Comparison of ENCODE assay signal across 21 cellular contexts in genomic region chr9:20271107-20271506, GRCh38.
DNase-seq lines count a peak whose midpoint lies in the region; ATAC-seq and TF ChIP-seq lines count a peak whose summit lies in the region.
"Had no signal": no experiment of that assay in that cellular context is flagged by ENCODE, and none has a peak within 500 bp of the region (broad histone marks: within the 10 kb centered on the region; RNA-seq: fewer than 3 reads in every experiment).

No MANE protein-coding gene starts in this region.

- no peaks in the 10 kb centered on the region for H3K9me3 ChIP-seq in left ventricle myocardium inferior (replicated peaks)
- H3K9me3 ChIP-seq: esophagus squamous epithelium, transverse colon had no signal

- ATAC-seq in GM18861 (IDR thresholded peaks at IDR 0.05; ENCODE audit: unreplicated experiment) (peak; percentile 48), HG03159 (IDR thresholded peaks at IDR 0.05; ENCODE audit: unreplicated experiment) (no peak)
- ATAC-seq: stimulated activated effector memory CD8-positive, alpha-beta T cell treated with anti-CD3 and anti-CD28 coated beads, Interleukin-12 subunit alpha, Interleukin-12 subunit beta, amount 100 ng/mL, for 72 hours had no signal

- no peak overlapping the region for H3K27ac ChIP-seq in left ventricle myocardium inferior (replicated peaks)
- H3K27ac ChIP-seq: breast epithelium, esophagus squamous epithelium, KMS-11, transverse colon had no signal

- no peaks in the 10 kb centered on the region for H3K4me1 ChIP-seq in left ventricle myocardium inferior
- H3K4me1 ChIP-seq: breast epithelium, esophagus squamous epithelium, transverse colon had no signal

- intact Hi-C loops in left ventricle myocardium inferior (cut with micrococcal nuclease) = no loop called here

- no peaks in the 10 kb centered on the region for H3K36me3 ChIP-seq in left ventricle myocardium inferior
- H3K36me3 ChIP-seq: breast epithelium, esophagus squamous epithelium, transverse colon had no signal

- DNase-seq in Ammon's horn (ENCODE audit: low spot score) (peak; percentile 33), NCI-H2227 (lab: John Stamatoyannopoulos, UW; ENCODE audit: unreplicated experiment) (peak; percentile 10), glutamatergic neuron (no peak), 8988T (no peak), DMS 273 treated with DMSO at 0.1 percent for 48 hours (lab: John Stamatoyannopoulos, UW) (no peak), left ventricle myocardium inferior (no peak)
- DNase-seq: activated T-cell treated with anti-CD3 and anti-CD28 coated beads for 4 hours, esophagus squamous epithelium, kidney glomerular epithelial cell, NCI-H1105, SIG-M5, small intestine, T1000, transverse colon had no signal

- no peak overlapping the region for H3K4me3 Mint-ChIP-seq in glutamatergic neuron (ENCODE audit: unreplicated experiment)
- H3K4me3 Mint-ChIP-seq: activated naive CD8-positive, alpha-beta T cell; B cell; stimulated activated effector memory CD8-positive, alpha-beta T cell treated with anti-CD3 and anti-CD28 coated beads, Interleukin-12 subunit alpha, Interleukin-12 subunit beta, amount 100 ng/mL, for 72 hours had no signal

- no peaks in the 10 kb centered on the region for H3K27me3 ChIP-seq in left ventricle myocardium inferior (ENCODE audit: low read depth)
- H3K27me3 ChIP-seq: breast epithelium, esophagus squamous epithelium, transverse colon had no signal

- no peak overlapping the region for H3K4me3 ChIP-seq in left ventricle myocardium inferior
- H3K4me3 ChIP-seq: breast epithelium, esophagus squamous epithelium, transverse colon had no signal

- H3K27me3 Mint-ChIP-seq in glutamatergic neuron (ENCODE audit: unreplicated experiment) = no peaks in the 10 kb centered on the region
- H3K27me3 Mint-ChIP-seq: activated naive CD8-positive, alpha-beta T cell had no signal

- H3K9me3 Mint-ChIP-seq in glutamatergic neuron (ENCODE audit: unreplicated experiment) = peaks cover 8% of the 10 kb centered on the region

- H3K4me1 Mint-ChIP-seq in glutamatergic neuron (ENCODE audit: low read depth, unreplicated experiment) = peaks cover 20% of the 10 kb centered on the region
- H3K4me1 Mint-ChIP-seq: B cell had no signal

- TF ChIP-seq CTCF in glutamatergic neuron (IDR thresholded peaks at IDR 0.05; ENCODE audit: partially characterized antibody, unreplicated experiment) (no peak), left ventricle myocardium inferior (IDR thresholded peaks at IDR 0.05; ENCODE audit: borderline replicate concordance) (no peak)

- H3K27ac Mint-ChIP-seq in glutamatergic neuron (ENCODE audit: unreplicated experiment) = peak overlapping the region; percentile 48
- H3K27ac Mint-ChIP-seq: activated naive CD8-positive, alpha-beta T cell; B cell; stimulated activated effector memory CD8-positive, alpha-beta T cell treated with anti-CD3 and anti-CD28 coated beads, Interleukin-12 subunit alpha, Interleukin-12 subunit beta, amount 100 ng/mL, for 72 hours had no signal

- peaks cover 28% of the 10 kb centered on the region for H3K36me3 Mint-ChIP-seq in glutamatergic neuron (ENCODE audit: unreplicated experiment)
- H3K36me3 Mint-ChIP-seq: stimulated activated effector memory CD8-positive, alpha-beta T cell treated with anti-CD3 and anti-CD28 coated beads, Interleukin-12 subunit alpha, Interleukin-12 subunit beta, amount 100 ng/mL, for 72 hours had no signal

Comparison
In these comparisons a context has a peak if more than half of its experiments do, and no peak if none do; other contexts are left out.
1. DNase-seq: peak in Ammon's horn (single experiment) and NCI-H2227 (single experiment); none in glutamatergic neuron (single experiment), 8988T (single experiment), DMS 273 treated with DMSO at 0.1 percent for 48 hours (single experiment) and left ventricle myocardium inferior (single experiment).